In the genomic region with DNA sequence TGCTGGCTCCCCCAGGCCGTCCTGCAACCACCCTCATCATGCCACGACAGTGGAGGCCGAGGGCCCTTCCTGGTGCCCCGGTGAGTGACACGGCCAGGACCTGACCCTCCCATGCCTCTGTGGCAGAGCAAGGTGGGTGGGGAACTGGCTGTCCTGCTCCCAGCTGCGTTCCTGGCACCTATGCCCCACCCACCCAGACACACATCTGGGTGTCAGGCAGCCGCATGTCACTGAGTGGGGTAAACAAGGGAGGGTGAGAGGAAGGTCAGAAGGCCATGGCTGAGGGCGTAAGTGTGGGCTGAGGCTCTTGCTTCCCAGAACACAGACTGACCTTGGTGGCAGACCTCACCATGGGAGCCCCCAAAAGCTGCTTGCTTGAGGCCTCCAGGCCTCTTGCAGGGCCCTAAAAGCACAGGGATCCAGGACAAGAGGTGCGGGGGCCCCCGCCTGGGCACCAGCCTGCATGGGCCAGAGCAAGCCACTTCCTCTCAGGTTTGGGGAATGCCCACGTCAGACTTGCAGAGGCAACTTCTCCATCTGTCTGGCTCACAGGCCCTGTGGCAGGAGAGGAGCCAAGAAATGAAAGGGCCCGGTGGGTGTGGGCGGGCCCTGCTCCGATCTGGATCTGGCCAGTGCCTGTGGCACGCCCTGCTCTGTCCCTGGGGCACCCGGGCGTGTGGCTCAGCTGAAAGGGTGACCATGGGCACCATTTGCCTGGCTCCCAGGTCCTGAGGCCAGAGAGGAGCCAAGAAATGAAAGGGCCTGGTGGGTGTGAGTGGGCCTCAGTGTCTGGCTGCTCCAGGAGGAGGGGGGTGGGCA, we compare ENCODE assay signal across 8 cellular contexts. TPM values are rescaled to one million over a fixed set of nuclear protein-coding genes. Genes with fewer than 3 reads are reported as not detected.
DNase-seq lines count a peak whose midpoint lies in the region; ATAC-seq and TF ChIP-seq lines count a peak whose summit lies in the region.

No MANE protein-coding gene starts in this region.

- DNase-seq in A172 (ENCODE audit: low spot score) (peak; percentile 95), MV-4-11 (lab: John Stamatoyannopoulos, UW) (peak; percentile 96), Right ventricle myocardium superior (peak; percentile 83), omental fat pad (ENCODE audit: low spot score) (no peak), NCI-H1417 (lab: John Stamatoyannopoulos, UW) (no peak)
- peak; percentile 30 for DNase-seq in activated effector memory CD4-positive, alpha-beta T cell treated with Interleukin-2 at 50 U/mL for 16 hours

- peak overlapping the region; percentile 17 to 95 (median 84) for H3K27ac ChIP-seq in skin epidermis

- TF ChIP-seq CTCF in omental fat pad (IDR thresholded peaks at IDR 0.05): no peak

- peak; percentile 33 for ATAC-seq in GM18861 (IDR thresholded peaks at IDR 0.05; ENCODE audit: unreplicated experiment)
- peak; percentile 52 for ATAC-seq in Right ventricle myocardium superior (ENCODE audit: poor library complexity)
- ATAC-seq in omental fat pad (ENCODE audit: low FRiP score): no peak

- H3K4me3 ChIP-seq in skin epidermis: no peak overlapping the region

- intact Hi-C loops in Right ventricle myocardium superior (cut with DNase I): no loop called here

RNA-seq across cellular contexts. Expression of a gene that starts 3.9 kb away (rescaled TPM):
- total RNA-seq in A172 (2014; rRNA removed; shearing (Covaris generic)): 8.9 and 14.6 TPM in 2 replicates
- total RNA-seq in Right ventricle myocardium superior: 8.6 TPM
- 10 to 100 TPM; 14.8 to 32.0 (median 21.9) TPM for total RNA-seq in omental fat pad

RNA-seq across cellular contexts. Expression of a gene that starts 12.3 kb away (rescaled TPM):
- total RNA-seq in A172 (2014; rRNA removed; shearing (Covaris generic)): 65.3 and 66.7 TPM in 2 replicates
- total RNA-seq in Right ventricle myocardium superior: 10.0 TPM
- 10 to 100 TPM; 25.1 to 68.0 (median 27.5) TPM for total RNA-seq in omental fat pad

RNA-seq across cellular contexts. Expression of a gene that starts 57.0 kb away (rescaled TPM):
- 19.9 and 20.9 TPM in 2 replicates for total RNA-seq in A172 (2014; rRNA removed; shearing (Covaris generic))
- total RNA-seq in Right ventricle myocardium superior (54.4 TPM), omental fat pad (100 to 1,000 TPM in 2 of 4 donors, 10 to 100 TPM in 2; 54.7 to 117 (median 98.4) TPM)

Comparison
In these comparisons a context has a peak if more than half of its experiments do, and no peak if none do; other contexts are left out.
1. DNase-seq: peak in A172 (single experiment), MV-4-11 (single experiment), activated effector memory CD4-positive, alpha-beta T cell treated with Interleukin-2 at 50 U/mL for 16 hours (single experiment) and Right ventricle myocardium superior (single experiment); none in omental fat pad (single experiment) and NCI-H1417 (0 of 3).